In the genomic region with DNA sequence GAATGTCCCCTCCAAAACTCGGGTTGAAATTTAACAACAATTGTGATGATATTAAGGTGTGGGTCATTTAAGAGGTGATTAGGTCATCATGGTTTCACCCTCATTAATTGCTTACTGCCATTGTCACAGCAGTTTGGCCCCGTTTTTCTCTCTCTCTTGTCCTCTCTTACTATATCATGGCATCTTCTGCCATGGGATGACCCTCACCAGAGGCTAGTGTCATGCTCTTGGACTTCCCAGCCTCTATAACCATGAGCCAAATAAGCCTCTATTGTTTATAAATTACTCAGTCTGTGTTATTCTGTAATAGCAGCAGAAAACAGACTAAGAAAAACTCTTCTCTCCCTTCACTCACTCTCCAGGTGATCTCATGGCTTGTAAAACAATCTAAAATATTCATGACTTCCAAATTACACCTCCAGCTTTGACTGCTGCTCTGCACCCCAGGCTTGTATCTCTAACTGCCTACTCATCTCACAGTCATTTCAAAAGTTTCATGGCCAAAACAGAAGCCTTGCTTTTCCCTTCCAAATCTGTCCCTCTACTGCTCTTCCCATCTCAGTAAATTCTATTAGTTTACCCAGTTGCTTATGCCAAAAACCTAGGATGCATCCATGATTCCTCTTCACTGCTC, we compare ENCODE assay signal across 18 cellular contexts. TPM values are rescaled to one million over a fixed set of nuclear protein-coding genes. Genes with fewer than 3 reads are reported as not detected.
DNase-seq lines count a peak whose midpoint lies in the region; ATAC-seq and TF ChIP-seq lines count a peak whose summit lies in the region.
"Had no signal": no experiment of that assay in that cellular context is flagged by ENCODE, and none has a peak within 500 bp of the region (broad histone marks: within the 10 kb centered on the region; RNA-seq: fewer than 3 reads in every experiment).

No MANE protein-coding gene starts in this region.

- peak; percentile 36 for ATAC-seq in activated CD4-positive, alpha-beta T cell treated with anti-CD3 and anti-CD28 coated beads for 36 hours
- peak; percentile 52 for ATAC-seq in activated T-helper 17 cell treated with anti-CD3 and anti-CD28 coated beads, Interleukin-2, amount 50 U/mL, for 72 hours (replicated peaks)
- ATAC-seq: CD8-positive, alpha-beta T cell; GM12878 had no signal

- intact Hi-C loops in activated CD4-positive, alpha-beta T cell treated with anti-CD3 and anti-CD28 coated beads for 36 hours (cut with DNase I, micrococcal nuclease): no loop called here
- intact Hi-C loops in adrenal gland (cut with DNase I): no loop called here

- H3K4me3 ChIP-seq in adrenal gland: no peak overlapping the region
- H3K4me3 ChIP-seq: BLaER1, GM12878, GM23248 had no signal

- no peak for DNase-seq in activated CD4-positive, alpha-beta T cell treated with anti-CD3 and anti-CD28 coated beads for 36 hours
- DNase-seq in activated CD4-positive, alpha-beta T cell treated with anti-CD3 and anti-CD28 coated beads, Interleukin-2, amount 50 U/mL, for 48 hours: no peak
- DNase-seq in putamen (ENCODE audit: low spot score): peak; percentile 46
- DNase-seq in adrenal gland: no peak
- no peak for DNase-seq in DMS79 treated with DMSO at 0.1 percent for 48 hours (lab: John Stamatoyannopoulos, UW)
- DNase-seq: Caco-2; CD4-positive, CD25-positive, alpha-beta regulatory T cell; CD8-positive, alpha-beta T cell; DMS153; GM23248; H7; HCEC 1CT had no signal

- H3K36me3 Mint-ChIP-seq in activated CD4-positive, alpha-beta T cell treated with anti-CD3 and anti-CD28 coated beads for 36 hours (ENCODE audit: low read depth): no peaks in the 10 kb centered on the region
- H3K36me3 Mint-ChIP-seq in activated T-helper 17 cell treated with anti-CD3 and anti-CD28 coated beads, Interleukin-2, amount 50 U/mL, for 72 hours (ENCODE audit: low read depth): no peaks in the 10 kb centered on the region
- H3K36me3 Mint-ChIP-seq: CD4-positive, CD25-positive, alpha-beta regulatory T cell; CD8-positive, alpha-beta T cell had no signal

- CTCF ChIA-PET in activated CD4-positive, alpha-beta T cell treated with anti-CD3 and anti-CD28 coated beads for 36 hours (lab: Charles Lee): no interaction called here

- H3K36me3 ChIP-seq in adrenal gland (replicated peaks in 1 of 2): no peaks in the 10 kb centered on the region
- H3K36me3 ChIP-seq: BLaER1 had no signal

- POLR2A ChIA-PET in activated CD4-positive, alpha-beta T cell treated with anti-CD3 and anti-CD28 coated beads for 36 hours (lab: Charles Lee): no interaction called here

- H3K4me1 ChIP-seq in adrenal gland (replicated peaks in 1 of 2): no peaks in the 10 kb centered on the region
- H3K4me1 ChIP-seq: Caco-2 had no signal

- no peak overlapping the region for H3K27ac Mint-ChIP-seq in activated CD4-positive, alpha-beta T cell treated with anti-CD3 and anti-CD28 coated beads for 36 hours
- H3K27ac Mint-ChIP-seq in activated T-helper 17 cell treated with anti-CD3 and anti-CD28 coated beads, Interleukin-2, amount 50 U/mL, for 72 hours: no peak overlapping the region
- H3K27ac Mint-ChIP-seq: B cell; CD8-positive, alpha-beta T cell had no signal

- peaks cover 7% of the 10 kb centered on the region for H3K9me3 Mint-ChIP-seq in activated CD4-positive, alpha-beta T cell treated with anti-CD3 and anti-CD28 coated beads for 36 hours (ENCODE audit: low read depth)
- peaks cover 4% of the 10 kb centered on the region for H3K9me3 Mint-ChIP-seq in activated T-helper 17 cell treated with anti-CD3 and anti-CD28 coated beads, Interleukin-2, amount 50 U/mL, for 72 hours

- H3K9me3 ChIP-seq in adrenal gland (replicated peaks in 1 of 3): no peaks in the 10 kb centered on the region
- H3K9me3 ChIP-seq: BLaER1, Caco-2 had no signal

- H3K27me3 ChIP-seq in adrenal gland: no peaks in the 10 kb centered on the region
- H3K27me3 ChIP-seq: BLaER1 had no signal

- no peak overlapping the region for H3K27ac ChIP-seq in adrenal gland
- H3K27ac ChIP-seq: 22Rv1, BLaER1, C4-2B, GM23248 had no signal

- no peak overlapping the region for H3K4me3 Mint-ChIP-seq in activated CD4-positive, alpha-beta T cell treated with anti-CD3 and anti-CD28 coated beads for 36 hours
- H3K4me3 Mint-ChIP-seq in activated T-helper 17 cell treated with anti-CD3 and anti-CD28 coated beads, Interleukin-2, amount 50 U/mL, for 72 hours: no peak overlapping the region
- H3K4me3 Mint-ChIP-seq: B cell; CD4-positive, CD25-positive, alpha-beta regulatory T cell; CD8-positive, alpha-beta T cell had no signal

- no peaks in the 10 kb centered on the region for H3K4me1 Mint-ChIP-seq in activated CD4-positive, alpha-beta T cell treated with anti-CD3 and anti-CD28 coated beads for 36 hours
- H3K4me1 Mint-ChIP-seq in activated T-helper 17 cell treated with anti-CD3 and anti-CD28 coated beads, Interleukin-2, amount 50 U/mL, for 72 hours: no peaks in the 10 kb centered on the region
- H3K4me1 Mint-ChIP-seq: B cell; CD4-positive, CD25-positive, alpha-beta regulatory T cell had no signal

- TF ChIP-seq POLR2A in adrenal gland (IDR thresholded peaks at IDR 0.05): no peak

- WGBS in adrenal gland, 4 donors: 61 to 80% (median 68%) methylated on average over 2 of the region's 2 CpGs

- H3K27me3 Mint-ChIP-seq in activated CD4-positive, alpha-beta T cell treated with anti-CD3 and anti-CD28 coated beads for 36 hours: peaks cover 10% of the 10 kb centered on the region
- peaks cover 32% of the 10 kb centered on the region for H3K27me3 Mint-ChIP-seq in activated T-helper 17 cell treated with anti-CD3 and anti-CD28 coated beads, Interleukin-2, amount 50 U/mL, for 72 hours

- TF ChIP-seq CTCF in adrenal gland (IDR thresholded peaks at IDR 0.05): no peak

RNA-seq across cellular contexts. Expression of a gene that starts 9.4 kb away (rescaled TPM):
- 1 to 10 TPM; 7.4 to 8.1 TPM for total RNA-seq in activated CD4-positive, alpha-beta T cell treated with anti-CD3 and anti-CD28 coated beads for 36 hours
- 1 to 10 TPM; 6.4 to 8.4 TPM for total RNA-seq in activated T-helper 17 cell treated with anti-CD3 and anti-CD28 coated beads, Interleukin-2, amount 50 U/mL, for 72 hours
- total RNA-seq in adrenal gland: 10 to 100 TPM in 4 of 8 donors, 1 to 10 TPM in 4; 4.0 to 12.4 (median 9.8) TPM
- 1 to 10 TPM; 2.9 to 7.6 (median 4.9) TPM for polyA plus RNA-seq in adrenal gland

RNA-seq across cellular contexts. Expression of a gene that starts 44.4 kb away (rescaled TPM):
- 10 to 100 TPM; 41.8 to 62.5 TPM for total RNA-seq in activated CD4-positive, alpha-beta T cell treated with anti-CD3 and anti-CD28 coated beads for 36 hours
- 10 to 100 TPM; 32.3 to 43.7 TPM for total RNA-seq in activated T-helper 17 cell treated with anti-CD3 and anti-CD28 coated beads, Interleukin-2, amount 50 U/mL, for 72 hours
- total RNA-seq in adrenal gland: 100 to 1,000 TPM in 5 of 8 donors, 10 to 100 TPM in 3; 67.6 to 379 (median 175) TPM
- 100 to 1,000 TPM; 213 to 611 (median 223) TPM for polyA plus RNA-seq in adrenal gland

RNA-seq across cellular contexts. Expression of a gene that starts 56.6 kb away (rescaled TPM):
- 10 to 100 TPM; 26.8 to 37.4 TPM for total RNA-seq in activated CD4-positive, alpha-beta T cell treated with anti-CD3 and anti-CD28 coated beads for 36 hours
- 10 to 100 TPM; 39.1 to 50.7 TPM for total RNA-seq in activated T-helper 17 cell treated with anti-CD3 and anti-CD28 coated beads, Interleukin-2, amount 50 U/mL, for 72 hours
- 10 to 100 TPM; 27.5 to 81.9 (median 55.4) TPM for total RNA-seq in adrenal gland
- polyA plus RNA-seq in adrenal gland: 10 to 100 TPM; 18.4 to 72.1 (median 18.6) TPM
